1 cellular context compared by ENCODE assay signal in genomic region chr9:114634387-114634786, GRCh38.
TF ChIP-seq lines count a peak whose summit lies in the region.

No MANE protein-coding gene starts in this region.

TF ChIP-seq in GM23338, 12 proteins besides CTCF, POLR2A, EP300 and RAD21:
- no peak for TF ChIP-seq STAT1 (IDR thresholded peaks at IDR 0.05; ENCODE audit: unreplicated experiment)
- TF ChIP-seq JUNB (IDR thresholded peaks at IDR 0.05; ENCODE audit: unreplicated experiment): no peak
- TF ChIP-seq EZH2 (IDR thresholded peaks at IDR 0.05; ENCODE audit: low read depth, unreplicated experiment): no peak
- TF ChIP-seq ETS1 (IDR thresholded peaks at IDR 0.05): no peak
- no peak for TF ChIP-seq ZNF114 (CRISPR knock-in tag; IDR thresholded peaks at IDR 0.05)
- no peak for TF ChIP-seq ZNF462 (CRISPR knock-in tag; IDR thresholded peaks at IDR 0.05)
- TF ChIP-seq REST (IDR thresholded peaks at IDR 0.05; ENCODE audit: unreplicated experiment): no peak
- TF ChIP-seq CREB1 (CRISPR knock-in tag; IDR thresholded peaks at IDR 0.05; ENCODE audit: low read depth): no peak
- no peak for TF ChIP-seq POLR2AphosphoS5 (IDR thresholded peaks at IDR 0.05; ENCODE audit: low read depth)
- no peak for TF ChIP-seq ZNF331 (CRISPR knock-in tag; IDR thresholded peaks at IDR 0.05; ENCODE audit: low read depth)
- TF ChIP-seq EZH2phosphoT487 (IDR thresholded peaks at IDR 0.05; ENCODE audit: unreplicated experiment): no peak
- no peak for TF ChIP-seq NANOG (IDR thresholded peaks at IDR 0.05; ENCODE audit: borderline replicate concordance)
TF ChIP-seq in GM23338: peak in this region for 0.
